In genomic region chr14:105420976-105421674, GRCh38 we compare ENCODE assay signal across 9 cellular contexts. TPM values are rescaled to one million over a fixed set of nuclear protein-coding genes. Genes with fewer than 3 reads are reported as not detected.
DNase-seq lines count a peak whose midpoint lies in the region; ATAC-seq, FAIRE-seq and TF ChIP-seq lines count a peak whose summit lies in the region.
"Had no signal": no experiment of that assay in that cellular context is flagged by ENCODE, and none has a peak within 500 bp of the region (broad histone marks: within the 10 kb centered on the region; RNA-seq: fewer than 3 reads in every experiment).

No MANE protein-coding gene starts in this region.

- H3K4me3 Mint-ChIP-seq in activated CD4-positive, alpha-beta T cell treated with anti-CD3 and anti-CD28 coated beads for 36 hours = peak overlapping the region; percentile 81

- H3K4me1 Mint-ChIP-seq in activated CD4-positive, alpha-beta T cell treated with anti-CD3 and anti-CD28 coated beads for 36 hours = peaks cover 21% of the 10 kb centered on the region

- peak overlapping the region; percentile 79 for H3K4me3 ChIP-seq in astrocyte of the cerebellum (ENCODE audit: low read depth, low read length)
- peak overlapping the region; percentile 44 to 64 for H3K4me3 ChIP-seq in kidney (ENCODE audit: low read length in 2 of 2)
- H3K4me3 ChIP-seq in thymus (ENCODE audit: low read length) = peak overlapping the region; percentile 89

- peaks cover 0 to 19% of the 10 kb centered on the region in 2 donors for H3K4me1 ChIP-seq in kidney (ENCODE audit: control insufficient read depth in 1 of 2, insufficient read depth in 1 of 2, low read depth in 1 of 2, low read length in 2 of 2)
- peaks cover 30% of the 10 kb centered on the region for H3K4me1 ChIP-seq in thymus (ENCODE audit: control insufficient read depth, insufficient read depth, low read length)

- no peaks in the 10 kb centered on the region for H3K9me3 ChIP-seq in kidney (ENCODE audit: control insufficient read depth in 1 of 2, low read length in 2 of 2)
- no peaks in the 10 kb centered on the region for H3K9me3 ChIP-seq in thymus (ENCODE audit: control insufficient read depth)

- peak overlapping the region; percentile 88 for H3K27ac Mint-ChIP-seq in activated CD4-positive, alpha-beta T cell treated with anti-CD3 and anti-CD28 coated beads for 36 hours

- 69% methylated on average over 23 of the region's 23 CpGs for WGBS in thymus

- peak overlapping the region; percentile 71 to 73 for H3K9ac ChIP-seq in kidney (ENCODE audit: low read length in 2 of 2)

- TF ChIP-seq CTCF in astrocyte of the cerebellum (IDR thresholded peaks at IDR 0.05; ENCODE audit: low read depth, low read length, missing control alignments) = no peak
- TF ChIP-seq CTCF in kidney (IDR thresholded peaks at IDR 0.05; ENCODE audit: borderline replicate concordance, extremely low read depth, insufficient read depth) = no peak

- in situ Hi-C loops in astrocyte of the cerebellum (cut with HindIII; ENCODE audit: low sequenced_read_pairs) = no loop called here

- H3K27me3 ChIP-seq in thymus (ENCODE audit: control insufficient read depth, insufficient read depth) = no peaks in the 10 kb centered on the region

- POLR2A ChIA-PET in activated CD4-positive, alpha-beta T cell treated with anti-CD3 and anti-CD28 coated beads for 36 hours (lab: Charles Lee) = no interaction called here

- no peaks in the 10 kb centered on the region for H3K27me3 Mint-ChIP-seq in activated CD4-positive, alpha-beta T cell treated with anti-CD3 and anti-CD28 coated beads for 36 hours

- DNase-seq in activated CD4-positive, alpha-beta T cell treated with anti-CD3 and anti-CD28 coated beads for 36 hours = no peak
- no peak for DNase-seq in activated CD4-positive, alpha-beta T cell treated with anti-CD3 and anti-CD28 coated beads for 48 hours
- DNase-seq in astrocyte of the cerebellum (ENCODE audit: low read depth) (no peak), kidney (no peak), DMS79 (lab: John Stamatoyannopoulos, UW) (no peak), HCEC 1CT (no peak)
- DNase-seq in effector CD4-positive, alpha-beta T cell = no peak
- DNase-seq: AML-193 had no signal

- FAIRE-seq in kidney (lab: Jason Lieb, UNC) = no peak

- CTCF ChIA-PET in activated CD4-positive, alpha-beta T cell treated with anti-CD3 and anti-CD28 coated beads for 36 hours (lab: Charles Lee) = interaction anchor here (0.7 to 0.8 kb wide), 2 partner anchors 60 to 69 kb away, joined by 3 read pairs; no protein-coding TSS in a partner anchor

- intact Hi-C loops in activated CD4-positive, alpha-beta T cell treated with anti-CD3 and anti-CD28 coated beads for 36 hours (cut with DNase I, micrococcal nuclease) = loop anchor here in 1 of 2 experiments (5.0 kb wide), 1 partner anchor 51 kb away; the partner anchor contains the start of gene CRIP2
- intact Hi-C loops in kidney (cut with DNase I) = no loop called here

- no peak for ATAC-seq in activated CD4-positive, alpha-beta T cell treated with anti-CD3 and anti-CD28 coated beads for 36 hours

- H3K36me3 Mint-ChIP-seq in activated CD4-positive, alpha-beta T cell treated with anti-CD3 and anti-CD28 coated beads for 36 hours (ENCODE audit: low read depth) = peaks cover 30% of the 10 kb centered on the region

- H3K27ac ChIP-seq in kidney (ENCODE audit: low read depth in 2 of 2, low read length in 2 of 2) (peak overlapping the region in 1 of 2 donors; percentile 17), thymus (ENCODE audit: low read depth) (peak overlapping the region; percentile 46)

- H3K36me3 ChIP-seq in kidney (ENCODE audit: control insufficient read depth in 1 of 2, insufficient read depth in 2 of 2, low read length in 2 of 2) (no peaks in the 10 kb centered on the region), thymus (ENCODE audit: control insufficient read depth, insufficient read depth) (peaks cover 15% of the 10 kb centered on the region)

- H3K9me3 Mint-ChIP-seq in activated CD4-positive, alpha-beta T cell treated with anti-CD3 and anti-CD28 coated beads for 36 hours (ENCODE audit: low read depth) = no peaks in the 10 kb centered on the region

RNA-seq across cellular contexts. Expression of gene MTA1, which starts 1.5 kb away (rescaled TPM):
- total RNA-seq in activated CD4-positive, alpha-beta T cell treated with anti-CD3 and anti-CD28 coated beads for 36 hours = 100 to 1,000 TPM; 136 to 152 TPM
- total RNA-seq in kidney = 112 TPM
- polyA plus RNA-seq in kidney (ENCODE audit: insufficient read depth, low read depth, low replicate concordance) = 30.4 TPM
- 80.8 TPM for polyA plus RNA-seq in thymus

RNA-seq across cellular contexts. Expression of gene TEX22, which starts 22.8 kb away (rescaled TPM):
- 1 to 10 TPM; 1.4 to 2.4 TPM for total RNA-seq in activated CD4-positive, alpha-beta T cell treated with anti-CD3 and anti-CD28 coated beads for 36 hours
- 3.3 TPM for total RNA-seq in kidney
- polyA plus RNA-seq in kidney (ENCODE audit: insufficient read depth, low read depth, low replicate concordance) (1.5 TPM), thymus (1.2 TPM)

RNA-seq across cellular contexts. Expression of gene CRIP2, which starts 53.5 kb away (rescaled TPM):
- 1 to 10 TPM; 1.1 to 1.2 TPM for total RNA-seq in activated CD4-positive, alpha-beta T cell treated with anti-CD3 and anti-CD28 coated beads for 36 hours
- 357 TPM for total RNA-seq in kidney
- polyA plus RNA-seq in kidney (ENCODE audit: insufficient read depth, low read depth, low replicate concordance) = 338 TPM
- polyA plus RNA-seq in thymus = 89.7 TPM

Comparison
In these comparisons a context has a peak if more than half of its experiments do, and no peak if none do; other contexts are left out.
1. RNA of gene CRIP2, which starts 53.5 kb away (total RNA-seq): 357 TPM in kidney (single experiment); 1.1 to 1.2 TPM in activated CD4-positive, alpha-beta T cell treated with anti-CD3 and anti-CD28 coated beads for 36 hours; every median in the first group is over 100 times any median in the second.
2. Peak in every context shown above with its lines, with median percentiles within 50 percentile points of each other: H3K4me3 ChIP-seq.